2 cellular contexts compared by ENCODE assay signal in genomic region chr22:17540481-17540880, GRCh38.
TF ChIP-seq lines count a peak whose summit lies in the region.

No MANE protein-coding gene starts in this region.

TF ChIP-seq in HCT116, 20 proteins besides CTCF, POLR2A, EP300 and RAD21:
- TF ChIP-seq SP1 (IDR thresholded peaks at IDR 0.05; ENCODE audit: low read depth): no peak
- TF ChIP-seq CEBPB (IDR thresholded peaks at IDR 0.05; ENCODE audit: low read depth): no peak
- TF ChIP-seq JUND (IDR thresholded peaks at IDR 0.05): no peak
- no peak for TF ChIP-seq FOSL1 (IDR thresholded peaks at IDR 0.05; ENCODE audit: low read depth)
- TF ChIP-seq ZBTB33 (IDR thresholded peaks at IDR 0.05; ENCODE audit: extremely low read depth, insufficient replicate concordance, low read length): no peak
- no peak for TF ChIP-seq ELF1 (IDR thresholded peaks at IDR 0.05; ENCODE audit: borderline replicate concordance, low read depth)
- TF ChIP-seq EZH2phosphoT487 (IDR thresholded peaks at IDR 0.05; ENCODE audit: borderline replicate concordance): no peak
- TF ChIP-seq YY1 (IDR thresholded peaks at IDR 0.05; ENCODE audit: extremely low read depth, insufficient replicate concordance, low read depth, low read length): no peak
- TF ChIP-seq SRF (IDR thresholded peaks at IDR 0.05; ENCODE audit: low read depth): no peak
- TF ChIP-seq ATF3 (IDR thresholded peaks at IDR 0.05): no peak
- TF ChIP-seq EGR1 (IDR thresholded peaks at IDR 0.05; ENCODE audit: low read depth): no peak
- no peak for TF ChIP-seq EZH2 (IDR thresholded peaks at IDR 0.05)
- TF ChIP-seq CBX3 (IDR thresholded peaks at IDR 0.05; ENCODE audit: low read depth): no peak
- TF ChIP-seq REST (IDR thresholded peaks at IDR 0.05; ENCODE audit: low read depth): no peak
- no peak for TF ChIP-seq ZNF274 (IDR thresholded peaks at IDR 0.05; ENCODE audit: low read depth, low read length)
- no peak for TF ChIP-seq POLR2AphosphoS5 (IDR thresholded peaks at IDR 0.05; ENCODE audit: low read depth, low read length)

TF ChIP-seq in K562, 482 proteins besides CTCF, POLR2A, EP300 and RAD21 (continues in another document):
- TF ChIP-seq E2F1 (CRISPR knock-in tag; IDR thresholded peaks at IDR 0.05) (no peak), SMARCA4 (IDR thresholded peaks at IDR 0.05) (no peak), SRSF7 (optimal IDR thresholded peaks at IDR 0.05; ENCODE audit: low read depth, low read length) (no peak), KLF16 (IDR thresholded peaks at IDR 0.05) (0 out of 2 replicates have a peak, but pooled peaks have one; percentile 26), ZBTB1 (CRISPR knock-in tag; IDR thresholded peaks at IDR 0.05; ENCODE audit: borderline replicate concordance, low read depth) (no peak), SMAD2 (IDR thresholded peaks at IDR 0.05; ENCODE audit: low read depth, low read length) (no peak), E2F4 (CRISPR knock-in tag; IDR thresholded peaks at IDR 0.05; ENCODE audit: low read depth) (no peak), BCL6 (CRISPR knock-in tag; IDR thresholded peaks at IDR 0.05) (no peak), MBD1 (CRISPR knock-in tag; IDR thresholded peaks at IDR 0.05) (no peak), CUX1 (CRISPR knock-in tag; IDR thresholded peaks at IDR 0.05) (no peak), ZNF644 (tag; IDR thresholded peaks at IDR 0.05; ENCODE audit: low read depth) (no peak), ZNF280A (IDR thresholded peaks at IDR 0.05; ENCODE audit: low read depth, partially characterized antibody) (no peak), SMARCB1 (IDR thresholded peaks at IDR 0.05; ENCODE audit: insufficient read length, low read depth) (no peak), ZNF277 (CRISPR knock-in tag; IDR thresholded peaks at IDR 0.05; ENCODE audit: borderline replicate concordance) (no peak), RBM15 (IDR thresholded peaks at IDR 0.05; ENCODE audit: insufficient read depth, low read length) (no peak), FOXK1 (CRISPR knock-in tag; IDR thresholded peaks at IDR 0.05; ENCODE audit: borderline replicate concordance) (no peak), VEZF1 (CRISPR knock-in tag; IDR thresholded peaks at IDR 0.05) (peak; percentile 33; the same call in 1 of the 2 replicates), ZNF77 (CRISPR knock-in tag; IDR thresholded peaks at IDR 0.05) (no peak), ZNF143 (CRISPR knock-in tag; IDR thresholded peaks at IDR 0.05) (no peak), KLF13 (tag; IDR thresholded peaks at IDR 0.05; ENCODE audit: borderline replicate concordance, low read depth) (no peak), ETS1 (conservative IDR thresholded peaks at IDR 0.05; ENCODE audit: control insufficient read depth, low read depth, low read length) (no peak), YY1 (IDR thresholded peaks at IDR 0.05; ENCODE audit: borderline replicate concordance in 1 of 3, control insufficient read depth in 1 of 3, extremely low read depth in 1 of 3, insufficient read depth in 3 of 3, insufficient read length in 1 of 3, insufficient replicate concordance in 2 of 3, low read depth in 1 of 3, low read length in 2 of 3) (peak in 1 of 3 experiments; percentile 37), ZBTB49 (CRISPR knock-in tag; IDR thresholded peaks at IDR 0.05; ENCODE audit: borderline replicate concordance) (no peak), TCF3 (CRISPR knock-in tag; IDR thresholded peaks at IDR 0.05) (no peak), FOXM1 (IDR thresholded peaks at IDR 0.05; ENCODE audit: low read depth) (no peak), FOXM1 (CRISPR knock-in tag; IDR thresholded peaks at IDR 0.05; ENCODE audit: low read depth) (no peak), CTCFL (IDR thresholded peaks at IDR 0.05; ENCODE audit: borderline replicate concordance, insufficient read depth, low read depth, low read length, poor library complexity, severe bottlenecking) (peak; percentile 58), PRPF4 (IDR thresholded peaks at IDR 0.05; ENCODE audit: insufficient read depth, low read depth, low read length, poor library complexity, severe bottlenecking) (no peak), SMC3 (conservative IDR thresholded peaks at IDR 0.05; ENCODE audit: insufficient read depth, low read depth, low read length) (peak; percentile 48), NFYB (IDR thresholded peaks at IDR 0.05; ENCODE audit: extremely low read depth, insufficient read length) (no peak), ZNF707 (CRISPR knock-in tag; conservative IDR thresholded peaks at IDR 0.05) (no peak), MXI1 (IDR thresholded peaks at IDR 0.05; ENCODE audit: low read depth, low read length) (no peak), PYGO2 (tag; IDR thresholded peaks at IDR 0.05) (no peak)
